13 cellular contexts compared by ENCODE assay signal in the genomic region with DNA sequence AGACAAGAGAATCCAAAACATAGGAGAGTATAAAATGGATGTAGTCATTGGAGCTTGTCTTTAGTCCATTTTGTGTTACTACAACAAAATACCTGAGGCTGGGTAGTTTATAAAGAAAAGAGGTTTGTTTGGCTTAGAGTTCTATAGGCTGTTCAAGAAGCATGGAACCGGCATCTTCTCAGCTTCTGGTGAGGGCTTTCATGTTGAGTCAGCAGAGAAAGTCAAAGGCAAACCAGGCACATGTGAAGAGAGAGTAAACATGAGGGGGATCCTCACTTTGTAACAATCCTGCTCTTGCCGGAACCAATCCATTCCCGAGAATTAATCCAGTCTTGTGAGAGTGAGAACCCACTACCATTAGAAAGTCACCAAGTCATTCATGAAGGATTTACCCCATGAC.
"Had no signal": no experiment of that assay in that cellular context is flagged by ENCODE, and none has a peak within 500 bp of the region (broad histone marks: within the 10 kb centered on the region; RNA-seq: fewer than 3 reads in every experiment).

No MANE protein-coding gene starts in this region.

- H3K36me3 Mint-ChIP-seq: natural killer cell treated with Interleukin-12 subunit alpha and Interleukin-12 subunit beta and Interleukin-15 and Interleukin-18, amount 100 ng/mL, for 72 hours had no signal

- ATAC-seq: heart right ventricle; left lobe of liver; sciatic nerve; stimulated activated naive B cell treated with anti-CD40 and anti-IgM and Interleukin-4, amounts not matched to agents 10 μg/mL and 1 μg/mL and 100 μg/mL, for 72 hours had no signal

- H3K27ac Mint-ChIP-seq: stimulated activated naive B cell treated with anti-CD40 and anti-IgM and Interleukin-4, amounts not matched to agents 10 μg/mL and 1 μg/mL and 100 μg/mL, for 72 hours had no signal

- H3K27me3 Mint-ChIP-seq: natural killer cell treated with Interleukin-12 subunit alpha and Interleukin-12 subunit beta and Interleukin-15 and Interleukin-18, amount 100 ng/mL, for 72 hours; stimulated activated naive B cell treated with anti-CD40 and anti-IgM and Interleukin-4, amounts not matched to agents 10 μg/mL and 1 μg/mL and 100 μg/mL, for 72 hours had no signal

- H3K4me3 Mint-ChIP-seq: natural killer cell treated with Interleukin-12 subunit alpha and Interleukin-12 subunit beta and Interleukin-15 and Interleukin-18, amount 100 ng/mL, for 72 hours; stimulated activated naive B cell treated with anti-CD40 and anti-IgM and Interleukin-4, amounts not matched to agents 10 μg/mL and 1 μg/mL and 100 μg/mL, for 72 hours had no signal

- DNase-seq: activated CD4-positive, alpha-beta T cell treated with anti-CD3 and anti-CD28 coated beads, Interleukin-2, amount 50 U/mL, for 48 hours; activated naive CD4-positive, alpha-beta T cell treated with Interleukin-2 at 50 U/mL for 16 hours; foreskin melanocyte; heart right ventricle; mammary epithelial cell; nucleus accumbens; spleen; stimulated activated CD4-positive, alpha-beta T cell treated with anti-CD3 and anti-CD28 coated beads, Interleukin-1b, Interleukin-23, amount 100 ng/mL, for 48 hours; stimulated activated naive B cell treated with anti-CD40 and anti-IgM and Interleukin-4, amounts not matched to agents 10 μg/mL and 1 μg/mL and 100 μg/mL, for 72 hours; upper lobe of left lung had no signal

- H3K9me3 Mint-ChIP-seq: natural killer cell treated with Interleukin-12 subunit alpha and Interleukin-12 subunit beta and Interleukin-15 and Interleukin-18, amount 100 ng/mL, for 72 hours; stimulated activated naive B cell treated with anti-CD40 and anti-IgM and Interleukin-4, amounts not matched to agents 10 μg/mL and 1 μg/mL and 100 μg/mL, for 72 hours had no signal
